8 cellular contexts compared by ENCODE assay signal in genomic region chrX:107826286-107827136, GRCh38. TPM values are rescaled to one million over a fixed set of nuclear protein-coding genes. Genes with fewer than 3 reads are reported as not detected.
DNase-seq lines count a peak whose midpoint lies in the region; ATAC-seq and TF ChIP-seq lines count a peak whose summit lies in the region.

No MANE protein-coding gene starts in this region.

- no peak overlapping the region for H3T11ph ChIP-seq in H9 (ENCODE audit: low read length)

- peaks cover 8% of the 10 kb centered on the region for H3K23me2 ChIP-seq in H9 (ENCODE audit: insufficient read length, low read depth, low read length, poor library complexity, severe bottlenecking)

- H3K27ac Mint-ChIP-seq in H9 = no peak overlapping the region

- no peak overlapping the region for H3K27ac ChIP-seq in DOHH2 (ENCODE audit: low read depth, low read length)
- no peak overlapping the region for H3K27ac ChIP-seq in H9 (ENCODE audit: insufficient read length, low read depth, low read length)
- peak overlapping the region; percentile 86 to 89 for H3K27ac ChIP-seq in esophagus (ENCODE audit: low read depth in 2 of 2, low read length in 1 of 2)
- peak overlapping the region; percentile 80 for H3K27ac ChIP-seq in muscle layer of duodenum (ENCODE audit: low read length)
- peak overlapping the region; percentile 80 for H3K27ac ChIP-seq in stomach smooth muscle (ENCODE audit: low read length)

- no peaks in the 10 kb centered on the region; a peak in 1 of 7 replicates for H3K36me3 Mint-ChIP-seq in H9 (ENCODE audit: insufficient read depth in 1 of 3, low read depth in 3 of 3)

- no peak overlapping the region; the same call in 1 of the 2 replicates for H3K14ac ChIP-seq in H9 (ENCODE audit: insufficient read depth, low read length)

- no peak overlapping the region for H2BK12ac ChIP-seq in H9 (ENCODE audit: insufficient read length, low read depth, low read length)

- H2BK120ac ChIP-seq in H9 (ENCODE audit: low read depth, low read length, poor library complexity, severe bottlenecking) = no peak overlapping the region

- DNase-seq in H9 (peak; percentile 38), NCI-H2107 (lab: John Stamatoyannopoulos, UW) (peak; percentile 3)
- DNase-seq in activated T-cell treated with anti-CD3 and anti-CD28 coated beads, Interleukin-2, amount 50 U/mL, for 1 hour = peak; percentile 60

- H3K27me3 ChIP-seq in DOHH2 (ENCODE audit: control insufficient read depth, low read length) (peaks cover 22% of the 10 kb centered on the region), H9 (ENCODE audit: insufficient read depth, low read length) (peaks cover 10% of the 10 kb centered on the region; the same call in 1 of the 2 replicates), esophagus (ENCODE audit: control insufficient read depth in 1 of 2, insufficient read depth in 2 of 2, low read length in 2 of 2) (no peaks in the 10 kb centered on the region), muscle layer of duodenum (ENCODE audit: low read depth, low read length) (no peaks in the 10 kb centered on the region), stomach smooth muscle (ENCODE audit: control insufficient read depth in 1 of 2, insufficient read depth in 2 of 2, low read length in 2 of 2) (peaks cover 0 to 2% of the 10 kb centered on the region in 2 donors)

- WGBS in H9 (ENCODE audit: extremely low coverage, insufficient read length, low lambda C conversion rate) = no CpG with 5 or more reads among the region's 92 CpGs
- 1 to 23% methylated on average over 80 to 92 of the region's 92 CpGs for WGBS in esophagus, 2 donors

- no peak overlapping the region for H2BK15ac ChIP-seq in H9 (ENCODE audit: low read depth, low read length)

- peaks cover 7 to 10% of the 10 kb centered on the region in 2 experiments; a peak in 2 of 4 replicates for H3K4me1 Mint-ChIP-seq in H9

- no peak overlapping the region for H2AK5ac ChIP-seq in H9 (ENCODE audit: insufficient read length, low read length)

- H3K56ac ChIP-seq in H9 (ENCODE audit: insufficient read length, low read depth, low read length) = no peak overlapping the region

- H3K4me3 ChIP-seq in DOHH2 (ENCODE audit: low read length) (no peak overlapping the region), esophagus (ENCODE audit: low read depth in 1 of 2, low read length in 2 of 2) (peak overlapping the region; percentile 48 to 70), muscle layer of duodenum (ENCODE audit: low read depth in 1 of 2, low read length in 2 of 2) (peak overlapping the region; percentile 47 to 58), stomach smooth muscle (ENCODE audit: low read length in 2 of 2) (peak overlapping the region; percentile 75 to 77)

- H2BK5ac ChIP-seq in H9 (ENCODE audit: insufficient read length, low read length) = no peak overlapping the region

- no peak overlapping the region for H3K23ac ChIP-seq in H9 (ENCODE audit: insufficient read length, low read depth, low read length)

- H3K4me3 Mint-ChIP-seq in H9 = peak overlapping the region; percentile 47 to 76

- TF ChIP-seq CTCF in DOHH2 (IDR thresholded peaks at IDR 0.05; ENCODE audit: low read depth, low read length, poor library complexity, severe bottlenecking) (no peak), H9 (conservative IDR thresholded peaks at IDR 0.05) (no peak)

- H3K4me2 ChIP-seq in DOHH2 (ENCODE audit: low read length) = peak overlapping the region; percentile 14; the same call in 1 of the 2 replicates
- H3K4me2 ChIP-seq in H9 (ENCODE audit: insufficient read depth, insufficient read length, low read length) = peak overlapping the region; percentile 73

- no peak overlapping the region for H3K4ac ChIP-seq in H9 (ENCODE audit: low read depth, low read length)

- no peaks in the 10 kb centered on the region for H3F3A ChIP-seq in DOHH2 (ENCODE audit: control insufficient read depth, insufficient read depth)

- no peak overlapping the region for H4K91ac ChIP-seq in H9 (ENCODE audit: insufficient read length, low read depth, low read length)

- H4K8ac ChIP-seq in H9 (replicated peaks; ENCODE audit: insufficient read length, low read depth, low read length) = no peak overlapping the region

- H3K9me3 ChIP-seq in DOHH2 (ENCODE audit: control insufficient read depth, insufficient read depth, low read length) (no peaks in the 10 kb centered on the region), H9 (ENCODE audit: control insufficient read depth, low read depth, low read length) (no peaks in the 10 kb centered on the region), esophagus (ENCODE audit: control insufficient read depth in 2 of 2, insufficient read depth in 1 of 2, low read depth in 1 of 2, low read length in 1 of 2) (no peaks in the 10 kb centered on the region), muscle layer of duodenum (ENCODE audit: control insufficient read depth in 1 of 2, low read length in 2 of 2) (no peaks in the 10 kb centered on the region), stomach smooth muscle (ENCODE audit: control insufficient read depth in 2 of 2, low read length in 2 of 2) (no peaks in the 10 kb centered on the region)

- no peak overlapping the region for H3K9ac ChIP-seq in H9 (ENCODE audit: extremely low read depth, insufficient read length, low read length)
- peak overlapping the region; percentile 69 to 80 for H3K9ac ChIP-seq in stomach smooth muscle (ENCODE audit: low read length in 2 of 2)

- H3K9me3 Mint-ChIP-seq in H9 = peaks cover 0 to 42% of the 10 kb centered on the region in 2 experiments; a peak in 4 of 5 replicates

- H3K4me1 ChIP-seq in DOHH2 (ENCODE audit: control insufficient read depth, low read length) (no peaks in the 10 kb centered on the region), H9 (ENCODE audit: insufficient read depth, low read length) (no peaks in the 10 kb centered on the region), esophagus (ENCODE audit: control insufficient read depth in 2 of 2, insufficient read depth in 2 of 2, low read length in 1 of 2) (no peaks in the 10 kb centered on the region), muscle layer of duodenum (ENCODE audit: control insufficient read depth in 1 of 2, insufficient read depth in 2 of 2, low read length in 2 of 2) (peaks cover 0 to 8% of the 10 kb centered on the region in 2 donors), stomach smooth muscle (ENCODE audit: control insufficient read depth, insufficient read depth, low read length) (peaks cover 4% of the 10 kb centered on the region)

- no peak overlapping the region for H2BK20ac ChIP-seq in H9 (ENCODE audit: low read depth, low read length, poor library complexity, severe bottlenecking)

- H4K20me1 ChIP-seq in DOHH2 (ENCODE audit: control insufficient read depth, insufficient read depth, low read depth, low read length) = no peaks in the 10 kb centered on the region
- H4K20me1 ChIP-seq in H9 (ENCODE audit: control insufficient read depth, insufficient read depth, insufficient read length) = no peaks in the 10 kb centered on the region

- H3K27me3 Mint-ChIP-seq in H9 (ENCODE audit: low read depth) = peaks cover 60% of the 10 kb centered on the region

- H4K5ac ChIP-seq in H9 (ENCODE audit: insufficient read length, low read depth, low read length) = no peak overlapping the region

- H2AFZ ChIP-seq in H9 (ENCODE audit: low read length) = no peak overlapping the region

- H3K9me2 ChIP-seq in DOHH2 (replicated peaks; ENCODE audit: control insufficient read depth, low read length) = no peaks in the 10 kb centered on the region

- no peaks in the 10 kb centered on the region for H3K79me1 ChIP-seq in H9 (ENCODE audit: insufficient read depth, low read depth, low read length, poor library complexity, severe bottlenecking)

- H3K79me2 ChIP-seq in DOHH2 (ENCODE audit: control insufficient read depth, low read length) (no peaks in the 10 kb centered on the region), H9 (ENCODE audit: insufficient read depth, low read length) (no peaks in the 10 kb centered on the region)

- no peak overlapping the region for H3K18ac ChIP-seq in H9 (ENCODE audit: insufficient read length, low read depth, low read length)

- H3K36me3 ChIP-seq in DOHH2 (ENCODE audit: control insufficient read depth, low read length) (no peaks in the 10 kb centered on the region), esophagus (ENCODE audit: control insufficient read depth in 2 of 2, insufficient read depth in 2 of 2, low read length in 1 of 2) (no peaks in the 10 kb centered on the region), muscle layer of duodenum (ENCODE audit: control insufficient read depth in 1 of 2, insufficient read depth in 2 of 2, low read length in 2 of 2) (no peaks in the 10 kb centered on the region), stomach smooth muscle (ENCODE audit: control insufficient read depth in 2 of 2, insufficient read depth in 2 of 2, low read length in 2 of 2) (no peaks in the 10 kb centered on the region)

- no peak for ATAC-seq in GM21737 (IDR thresholded peaks at IDR 0.05; ENCODE audit: unreplicated experiment)

RNA-seq across cellular contexts. Expression of gene MID2, which starts 0.8 kb away (rescaled TPM):
- 1.3 and 1.6 TPM in 2 replicates for total RNA-seq in H9 (2021)
- 1 to 10 TPM; 3.3 to 7.9 TPM for polyA plus RNA-seq in esophagus

RNA-seq across cellular contexts. Expression of gene NCBP2L, which starts 49.0 kb away (rescaled TPM):
- not detected in 2 replicates for total RNA-seq in H9 (2021)
- polyA plus RNA-seq in esophagus = under 1 TPM in 1 of 2 donors, not detected in 1; 0.02 TPM

RNA-seq across cellular contexts. Expression of gene TSC22D3, which starts 50.9 kb away (rescaled TPM):
- total RNA-seq in H9 (2021) = 10.5 and 11.5 TPM in 2 replicates
- polyA plus RNA-seq in esophagus = 10 to 100 TPM; 62.5 to 64.5 TPM

Comparison
In these comparisons a context has a peak if more than half of its experiments do, and no peak if none do; other contexts are left out.
1. H3K27ac ChIP-seq: peak in esophagus (2 of 2), muscle layer of duodenum (single experiment) and stomach smooth muscle (single experiment); none in DOHH2 (single experiment) and H9 (single experiment).
2. DNase-seq: peak in every context shown above with its lines; median percentile 60 in activated T-cell treated with anti-CD3 and anti-CD28 coated beads, Interleukin-2, amount 50 U/mL, for 1 hour; 38 in H9; 3 in NCI-H2107.